In genomic region chr10:113221756-113222168, GRCh38 we compare ENCODE assay signal across 13 cellular contexts.
DNase-seq lines count a peak whose midpoint lies in the region; ATAC-seq, FAIRE-seq and TF ChIP-seq lines count a peak whose summit lies in the region.
"Had no signal": no experiment of that assay in that cellular context is flagged by ENCODE, and none has a peak within 500 bp of the region (broad histone marks: within the 10 kb centered on the region; RNA-seq: fewer than 3 reads in every experiment).

No MANE protein-coding gene starts in this region.

- peaks cover 6% of the 10 kb centered on the region for H3K4me1 Mint-ChIP-seq in activated CD8-positive, alpha-beta memory T cell treated with anti-CD3 and anti-CD28 coated beads, Interleukin-2, amount 10 ng/mL, durations not matched to agents 7 days and 5 days

- no peaks in the 10 kb centered on the region for H3K4me1 ChIP-seq in left lung
- H3K4me1 ChIP-seq: upper lobe of right lung had no signal

- H3K9me3 Mint-ChIP-seq in activated CD8-positive, alpha-beta memory T cell treated with anti-CD3 and anti-CD28 coated beads, Interleukin-2, amount 10 ng/mL, durations not matched to agents 7 days and 5 days (ENCODE audit: low read depth) = no peaks in the 10 kb centered on the region

- H3K4me3 Mint-ChIP-seq in activated CD8-positive, alpha-beta memory T cell treated with anti-CD3 and anti-CD28 coated beads, Interleukin-2, amount 10 ng/mL, durations not matched to agents 7 days and 5 days = no peak overlapping the region

- no peaks in the 10 kb centered on the region for H3K9me3 ChIP-seq in left lung
- H3K9me3 ChIP-seq: upper lobe of right lung had no signal

- peak; percentile 3 for DNase-seq in NCI-H1436 (lab: John Stamatoyannopoulos, UW)
- DNase-seq in NCI-H1436 treated with DMSO at 0.1 percent for 48 hours (lab: John Stamatoyannopoulos, UW) = no peak
- peak; percentile 29 for DNase-seq in MV-4-11 (lab: John Stamatoyannopoulos, UW)
- DNase-seq in brain microvascular endothelial cell = no peak
- peak; percentile 3 for DNase-seq in putamen (ENCODE audit: low spot score)
- DNase-seq in RCC 7860 (ENCODE audit: low spot score) = no peak
- no peak for DNase-seq in left lung
- no peak for DNase-seq in activated CD8-positive, alpha-beta memory T cell treated with anti-CD3 and anti-CD28 coated beads, Interleukin-2, amount 10 ng/mL, durations not matched to agents 7 days and 5 days
- DNase-seq: activated naive CD4-positive, alpha-beta T cell; hypothalamus; right cardiac atrium; upper lobe of right lung had no signal

- FAIRE-seq in RCC 7860 (lab: Jason Lieb, UNC) = no peak

- no peak for ATAC-seq in left lung
- ATAC-seq in activated CD8-positive, alpha-beta memory T cell treated with anti-CD3 and anti-CD28 coated beads, Interleukin-2, amount 10 ng/mL, durations not matched to agents 7 days and 5 days = no peak
- ATAC-seq: Panc1, right cardiac atrium, upper lobe of right lung had no signal

- in situ Hi-C loops in brain microvascular endothelial cell (cut with HindIII; ENCODE audit: low pct_ligation_motif_present, low sequenced_read_pairs) = no loop called here

- no peaks in the 10 kb centered on the region for H3K36me3 Mint-ChIP-seq in activated CD8-positive, alpha-beta memory T cell treated with anti-CD3 and anti-CD28 coated beads, Interleukin-2, amount 10 ng/mL, durations not matched to agents 7 days and 5 days

- no peaks in the 10 kb centered on the region for H3K36me3 ChIP-seq in brain microvascular endothelial cell (replicated peaks)
- H3K36me3 ChIP-seq in left lung = no peaks in the 10 kb centered on the region
- H3K36me3 ChIP-seq: upper lobe of right lung had no signal

- H3K27me3 ChIP-seq in brain microvascular endothelial cell (replicated peaks) = no peaks in the 10 kb centered on the region
- no peaks in the 10 kb centered on the region for H3K27me3 ChIP-seq in left lung

- H3K27ac ChIP-seq in brain microvascular endothelial cell (no peak overlapping the region), left lung (no peak overlapping the region)
- H3K27ac ChIP-seq: upper lobe of right lung had no signal

- CTCF ChIA-PET in activated CD8-positive, alpha-beta memory T cell treated with anti-CD3 and anti-CD28 coated beads, Interleukin-2, amount 10 ng/mL, durations not matched to agents 7 days and 5 days (lab: Charles Lee) = no interaction called here

- peak; percentile 4 for TF ChIP-seq CTCF in brain microvascular endothelial cell (IDR thresholded peaks at IDR 0.05; ENCODE audit: low read depth, low read length, missing control alignments)
- no peak for TF ChIP-seq CTCF in left lung (IDR thresholded peaks at IDR 0.05)

- H3K27ac Mint-ChIP-seq in activated CD8-positive, alpha-beta memory T cell treated with anti-CD3 and anti-CD28 coated beads, Interleukin-2, amount 10 ng/mL, durations not matched to agents 7 days and 5 days = no peak overlapping the region

- H3K27me3 Mint-ChIP-seq in activated CD8-positive, alpha-beta memory T cell treated with anti-CD3 and anti-CD28 coated beads, Interleukin-2, amount 10 ng/mL, durations not matched to agents 7 days and 5 days = peaks cover 21% of the 10 kb centered on the region

- H3K4me3 ChIP-seq in brain microvascular endothelial cell (ENCODE audit: low read depth, low read length) (no peak overlapping the region), left lung (no peak overlapping the region)
- H3K4me3 ChIP-seq: upper lobe of right lung had no signal

- intact Hi-C loops in left lung (cut with DNase I) = no loop called here

Comparison
In these comparisons a context has a peak if more than half of its experiments do, and no peak if none do; other contexts are left out.
1. DNase-seq: peak in NCI-H1436 (single experiment), MV-4-11 (single experiment) and putamen (single experiment); none in NCI-H1436 treated with DMSO at 0.1 percent for 48 hours (single experiment), brain microvascular endothelial cell (single experiment), RCC 7860 (single experiment), left lung (0 of 2) and activated CD8-positive, alpha-beta memory T cell treated with anti-CD3 and anti-CD28 coated beads, Interleukin-2, amount 10 ng/mL, durations not matched to agents 7 days and 5 days (single experiment).